In genomic region chr3:191275244-191275643, GRCh38 we compare ENCODE assay signal across 1 cellular context. TPM values are rescaled to one million over a fixed set of nuclear protein-coding genes. Genes with fewer than 3 reads are reported as not detected.
"Had no signal": no experiment of that assay in that cellular context is flagged by ENCODE, and none has a peak within 500 bp of the region (broad histone marks: within the 10 kb centered on the region; RNA-seq: fewer than 3 reads in every experiment).

No MANE protein-coding gene starts in this region.

RNA-seq across cellular contexts. Expression of gene UTS2B, which starts 55.1 kb away (rescaled TPM):
- total RNA-seq: PC-3 had no signal
